Comparison of ENCODE assay signal across 18 cellular contexts in the genomic region with DNA sequence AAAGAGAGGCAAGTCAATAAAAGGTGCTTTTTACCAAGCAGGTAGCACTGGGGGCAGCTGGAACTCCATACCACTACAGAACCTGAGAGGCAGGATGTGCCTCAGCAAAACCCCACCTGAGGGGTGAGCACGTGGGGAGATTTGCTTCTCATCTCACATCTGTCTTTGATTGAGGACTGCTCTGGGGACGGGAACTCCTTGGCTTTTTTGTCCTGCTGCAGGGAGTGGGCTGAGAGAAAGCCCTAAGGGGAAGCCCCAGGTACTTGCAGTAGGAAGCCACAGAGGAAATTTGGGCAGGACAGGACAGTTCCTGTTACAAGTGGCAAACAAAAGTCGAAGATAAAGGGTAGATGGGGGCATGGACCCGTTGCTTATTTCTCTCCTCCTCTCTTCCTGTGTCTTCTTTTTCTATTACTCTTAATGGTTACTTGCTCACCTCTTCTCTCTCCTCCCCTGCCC. TPM values are rescaled to one million over a fixed set of nuclear protein-coding genes. Genes with fewer than 3 reads are reported as not detected.
A peak's percentile ranks its signal among the peaks of the same experiment; 100 is the strongest.
DNase-seq lines count a peak whose midpoint lies in the region; ATAC-seq and TF ChIP-seq lines count a peak whose summit lies in the region.
"Had no signal": no experiment of that assay in that cellular context is flagged by ENCODE, and none has a peak within 500 bp of the region (broad histone marks: within the 10 kb centered on the region; RNA-seq: fewer than 3 reads in every experiment).

No MANE protein-coding gene starts in this region.

- WGBS in tibial nerve, 2 donors = 43 to 48% methylated on average over 4 of the region's 4 CpGs

- no peaks in the 10 kb centered on the region for H3K36me3 Mint-ChIP-seq in activated T-cell treated with anti-CD3 and anti-CD28 coated beads, Interleukin-2, amount 50 U/mL, for 72 hours (ENCODE audit: insufficient read depth in 2 of 2)
- no peaks in the 10 kb centered on the region for H3K36me3 Mint-ChIP-seq in activated T-cell treated with anti-CD3 and anti-CD28 coated beads, Interleukin-2, amount 50 U/mL, for 24 hours (ENCODE audit: low read depth)
- no peaks in the 10 kb centered on the region for H3K36me3 Mint-ChIP-seq in activated T-helper 1 cell treated with anti-CD3 and anti-CD28 coated beads, Interleukin-12 subunit alpha, Interleukin-12 subunit beta, Interleukin-2, Interleukin-4 antibody, amounts not matched to agents 30 ng/mL and 10 ng/mL and 1 ng/mL, durations not matched to agents 14 hours and 24 hours and 36 hours (ENCODE audit: low read depth)
- H3K36me3 Mint-ChIP-seq: mesothelial cell of epicardium had no signal

- H3K4me1 Mint-ChIP-seq in activated T-cell treated with anti-CD3 and anti-CD28 coated beads, Interleukin-2, amount 50 U/mL, for 72 hours (ENCODE audit: low read depth) = peaks cover 21% of the 10 kb centered on the region
- H3K4me1 Mint-ChIP-seq in activated T-cell treated with anti-CD3 and anti-CD28 coated beads, Interleukin-2, amount 50 U/mL, for 24 hours (ENCODE audit: low read depth) = peaks cover 39% of the 10 kb centered on the region
- peaks cover 39% of the 10 kb centered on the region for H3K4me1 Mint-ChIP-seq in activated T-helper 1 cell treated with anti-CD3 and anti-CD28 coated beads, Interleukin-12 subunit alpha, Interleukin-12 subunit beta, Interleukin-2, Interleukin-4 antibody, amounts not matched to agents 30 ng/mL and 10 ng/mL and 1 ng/mL, durations not matched to agents 14 hours and 24 hours and 36 hours (ENCODE audit: low read depth)

- TF ChIP-seq CTCF in lower lobe of right lung (IDR thresholded peaks at IDR 0.05) (no peak), tibial nerve (IDR thresholded peaks at IDR 0.05) (no peak)

- no peak for ATAC-seq in activated T-cell treated with anti-CD3 and anti-CD28 coated beads, Interleukin-2, amount 50 U/mL, for 72 hours (replicated peaks in 1 of 2)
- ATAC-seq in lower lobe of right lung = no peak

- H3K4me1 ChIP-seq in lower lobe of right lung (peaks cover 43% of the 10 kb centered on the region), tibial nerve (peaks cover 0 to 47% (median 12%) of the 10 kb centered on the region in 4 donors)

- peak overlapping the region; percentile 62 for H3K27ac ChIP-seq in lower lobe of right lung
- peak overlapping the region in 3 of 4 donors; percentile 40 to 72 (median 67) for H3K27ac ChIP-seq in tibial nerve
- H3K27ac ChIP-seq in caudate nucleus (ENCODE audit: low read depth, low read length) = no peak overlapping the region
- H3K27ac ChIP-seq: WERI-Rb-1 had no signal

- H3K36me3 ChIP-seq in lower lobe of right lung (no peaks in the 10 kb centered on the region), tibial nerve (no peaks in the 10 kb centered on the region)
- H3K36me3 ChIP-seq: WERI-Rb-1 had no signal

- no peak for TF ChIP-seq POLR2A in tibial nerve (IDR thresholded peaks at IDR 0.05)

- TF ChIP-seq EP300 in tibial nerve (IDR thresholded peaks at IDR 0.05) = no peak

- no peaks in the 10 kb centered on the region for H3K9me3 Mint-ChIP-seq in activated T-cell treated with anti-CD3 and anti-CD28 coated beads, Interleukin-2, amount 50 U/mL, for 72 hours
- H3K9me3 Mint-ChIP-seq in activated T-cell treated with anti-CD3 and anti-CD28 coated beads, Interleukin-2, amount 50 U/mL, for 24 hours = no peaks in the 10 kb centered on the region
- no peaks in the 10 kb centered on the region for H3K9me3 Mint-ChIP-seq in activated T-helper 1 cell treated with anti-CD3 and anti-CD28 coated beads, Interleukin-12 subunit alpha, Interleukin-12 subunit beta, Interleukin-2, Interleukin-4 antibody, amounts not matched to agents 30 ng/mL and 10 ng/mL and 1 ng/mL, durations not matched to agents 14 hours and 24 hours and 36 hours
- H3K9me3 Mint-ChIP-seq: mesothelial cell of epicardium had no signal

- intact Hi-C loops in activated T-helper 1 cell treated with anti-CD3 and anti-CD28 coated beads, Interleukin-12 subunit alpha, Interleukin-12 subunit beta, Interleukin-2, Interleukin-4 antibody, amounts not matched to agents 30 ng/mL and 10 ng/mL and 1 ng/mL, durations not matched to agents 14 hours and 24 hours and 36 hours (cut with micrococcal nuclease) = loop anchor here (5.0 kb wide), 2 partner anchors 54 to 139 kb away; no protein-coding TSS in a partner anchor
- intact Hi-C loops in lower lobe of right lung (cut with DNase I) = no loop called here

- H3K27me3 ChIP-seq in lower lobe of right lung (ENCODE audit: low read depth) (no peaks in the 10 kb centered on the region), tibial nerve (no peaks in the 10 kb centered on the region)

- no peak for DNase-seq in activated T-cell treated with anti-CD3 and anti-CD28 coated beads, Interleukin-2, amount 50 U/mL, for 72 hours
- DNase-seq in activated T-cell treated with anti-CD3 and anti-CD28 coated beads, Interleukin-2, amount 50 U/mL, for 24 hours = no peak
- no peak for DNase-seq in activated T-helper 1 cell treated with anti-CD3 and anti-CD28 coated beads, Interleukin-12 subunit alpha, Interleukin-12 subunit beta, Interleukin-2, Interleukin-4 antibody, amounts not matched to agents 30 ng/mL and 10 ng/mL and 1 ng/mL, durations not matched to agents 14 hours and 24 hours and 36 hours (ENCODE audit: low spot score)
- DNase-seq in lower lobe of right lung (no peak), tibial nerve (ENCODE audit: low spot score in 2 of 2) (no peak), NCI-H2081 treated with DMSO at 0.1 percent for 48 hours (lab: John Stamatoyannopoulos, UW) (no peak), caudate nucleus (lab: John Stamatoyannopoulos, UW) (no peak), NAMALWA (ENCODE audit: low spot score) (no peak)
- DNase-seq: activated T-cell treated with anti-CD3 and anti-CD28 coated beads for 4 hours; amygdala; Calu3; kidney; NCI-H510A; stimulated activated naive CD4-positive, alpha-beta T cell treated with Interleukin-2 at 50 U/mL for 16 hours; WERI-Rb-1 had no signal

- peak overlapping the region; percentile 3 to 38 for H3K4me3 Mint-ChIP-seq in activated T-cell treated with anti-CD3 and anti-CD28 coated beads, Interleukin-2, amount 50 U/mL, for 72 hours
- no peak overlapping the region for H3K4me3 Mint-ChIP-seq in activated T-cell treated with anti-CD3 and anti-CD28 coated beads, Interleukin-2, amount 50 U/mL, for 24 hours
- H3K4me3 Mint-ChIP-seq in activated T-helper 1 cell treated with anti-CD3 and anti-CD28 coated beads, Interleukin-12 subunit alpha, Interleukin-12 subunit beta, Interleukin-2, Interleukin-4 antibody, amounts not matched to agents 30 ng/mL and 10 ng/mL and 1 ng/mL, durations not matched to agents 14 hours and 24 hours and 36 hours = peak overlapping the region; percentile 64
- H3K4me3 Mint-ChIP-seq: mesothelial cell of epicardium had no signal

- H3K27ac Mint-ChIP-seq in activated T-cell treated with anti-CD3 and anti-CD28 coated beads, Interleukin-2, amount 50 U/mL, for 72 hours = no peak overlapping the region
- no peak overlapping the region for H3K27ac Mint-ChIP-seq in activated T-cell treated with anti-CD3 and anti-CD28 coated beads, Interleukin-2, amount 50 U/mL, for 24 hours
- H3K27ac Mint-ChIP-seq in activated T-helper 1 cell treated with anti-CD3 and anti-CD28 coated beads, Interleukin-12 subunit alpha, Interleukin-12 subunit beta, Interleukin-2, Interleukin-4 antibody, amounts not matched to agents 30 ng/mL and 10 ng/mL and 1 ng/mL, durations not matched to agents 14 hours and 24 hours and 36 hours = peak overlapping the region; percentile 70

- H3K9me3 ChIP-seq in lower lobe of right lung (no peaks in the 10 kb centered on the region), tibial nerve (no peaks in the 10 kb centered on the region)

- H3K27me3 Mint-ChIP-seq in activated T-cell treated with anti-CD3 and anti-CD28 coated beads, Interleukin-2, amount 50 U/mL, for 72 hours (ENCODE audit: low read depth) = peaks cover 7% of the 10 kb centered on the region
- no peaks in the 10 kb centered on the region for H3K27me3 Mint-ChIP-seq in activated T-cell treated with anti-CD3 and anti-CD28 coated beads, Interleukin-2, amount 50 U/mL, for 24 hours
- peaks cover 7% of the 10 kb centered on the region for H3K27me3 Mint-ChIP-seq in activated T-helper 1 cell treated with anti-CD3 and anti-CD28 coated beads, Interleukin-12 subunit alpha, Interleukin-12 subunit beta, Interleukin-2, Interleukin-4 antibody, amounts not matched to agents 30 ng/mL and 10 ng/mL and 1 ng/mL, durations not matched to agents 14 hours and 24 hours and 36 hours (ENCODE audit: insufficient read depth)

- no peak overlapping the region for H3K4me3 ChIP-seq in lower lobe of right lung
- no peak overlapping the region for H3K4me3 ChIP-seq in tibial nerve

RNA-seq across cellular contexts. Expression of gene CFAP161, which starts 27.2 kb away (rescaled TPM):
- total RNA-seq in activated T-cell treated with anti-CD3 and anti-CD28 coated beads, Interleukin-2, amount 50 U/mL, for 72 hours = under 1 TPM in 1 of 2 donors, not detected in 1; 0.48 TPM
- not detected in 2 replicates for total RNA-seq in activated T-helper 1 cell treated with anti-CD3 and anti-CD28 coated beads, Interleukin-12 subunit alpha, Interleukin-12 subunit beta, Interleukin-2, Interleukin-4 antibody, amounts not matched to agents 30 ng/mL and 10 ng/mL and 1 ng/mL, durations not matched to agents 14 hours and 24 hours and 36 hours
- total RNA-seq in lower lobe of right lung (7.4 TPM), tibial nerve (under 1 TPM in 3 of 4 donors, not detected in 1; 0.39 to 0.90 (median 0.63) TPM)
- total RNA-seq: Calu3, endothelial cell of umbilical vein, mesothelial cell of epicardium had no signal

RNA-seq across cellular contexts. Expression of gene IL16, which starts 35.4 kb away (rescaled TPM):
- 10 to 100 TPM; 50.9 to 63.2 TPM for total RNA-seq in activated T-cell treated with anti-CD3 and anti-CD28 coated beads, Interleukin-2, amount 50 U/mL, for 72 hours
- 107 and 111 TPM in 2 replicates for total RNA-seq in activated T-helper 1 cell treated with anti-CD3 and anti-CD28 coated beads, Interleukin-12 subunit alpha, Interleukin-12 subunit beta, Interleukin-2, Interleukin-4 antibody, amounts not matched to agents 30 ng/mL and 10 ng/mL and 1 ng/mL, durations not matched to agents 14 hours and 24 hours and 36 hours
- total RNA-seq in lower lobe of right lung = 34.6 TPM
- total RNA-seq in tibial nerve = 10 to 100 TPM; 69.3 to 80.2 (median 75.1) TPM
- total RNA-seq: Calu3, HT-29 had no signal
